In the genomic region with DNA sequence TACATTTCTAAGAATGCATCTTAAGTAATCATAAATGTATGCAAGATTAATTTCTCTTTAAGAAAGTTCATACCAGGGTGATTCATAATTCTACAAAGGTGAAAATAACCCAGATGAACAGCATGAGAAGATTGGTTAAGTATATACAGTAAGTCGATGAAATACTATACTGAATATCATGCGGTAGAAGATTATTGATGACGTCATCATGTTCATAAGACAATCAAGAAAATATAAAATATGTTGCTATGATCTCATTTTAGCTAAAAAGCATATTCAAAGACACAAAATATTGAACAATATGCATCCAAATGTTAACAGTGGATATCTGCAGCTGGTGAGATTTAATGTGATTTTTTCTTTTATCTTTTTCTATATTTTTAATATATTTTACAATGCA, we compare ENCODE assay signal across 22 cellular contexts.
"Had no signal": no experiment of that assay in that cellular context is flagged by ENCODE, and none has a peak within 500 bp of the region (broad histone marks: within the 10 kb centered on the region; RNA-seq: fewer than 3 reads in every experiment).

No MANE protein-coding gene starts in this region.

- H3K4me3 ChIP-seq: MG63, SJSA1, SK-N-MC had no signal

- DNase-seq: Karpas-422, KG1, MG63, NCI-H1092 treated with DMSO at 0.1 percent for 48 hours, NCI-H1436, NCI-H187, NCI-H2029, NCI-H2081 treated with DMSO at 0.1 percent for 48 hours, NCI-H2171, NCI-H226, NCI-H446, NCI-H510A, NCI-H524 treated with DMSO at 0.1 percent for 48 hours, NCI-H69, NCI-H774, Right ventricle myocardium superior, RPMI8226, SIG-M5, SW 1271 had no signal

- H3K36me3 ChIP-seq: MG63, SJSA1 had no signal

- H3K27me3 ChIP-seq: MG63, SJSA1 had no signal

- H3K4me1 ChIP-seq: SJSA1 had no signal

- H3K27ac ChIP-seq: SJSA1, SK-N-MC had no signal

- FAIRE-seq: RCC 7860 had no signal

- H3K9me3 ChIP-seq: MG63, SJSA1 had no signal
